In genomic region chr12:49880756-49881390, GRCh38 we compare ENCODE assay signal across 18 cellular contexts. TPM values are rescaled to one million over a fixed set of nuclear protein-coding genes. Genes with fewer than 3 reads are reported as not detected.
DNase-seq lines count a peak whose midpoint lies in the region; FAIRE-seq and TF ChIP-seq lines count a peak whose summit lies in the region.
"Had no signal": no experiment of that assay in that cellular context is flagged by ENCODE, and none has a peak within 500 bp of the region (broad histone marks: within the 10 kb centered on the region; RNA-seq: fewer than 3 reads in every experiment).

No MANE protein-coding gene starts in this region.

- 75 to 93% (median 82%) methylated on average over 4 of the region's 4 CpGs for WGBS in small intestine, 3 donors

- H3K9me3 ChIP-seq in HEK293 (ENCODE audit: control insufficient read depth, insufficient read depth, low read depth, low read length) (no peaks in the 10 kb centered on the region), kidney (ENCODE audit: control insufficient read depth in 1 of 2, low read length in 2 of 2) (no peaks in the 10 kb centered on the region), small intestine (ENCODE audit: control insufficient read depth, low read depth) (no peaks in the 10 kb centered on the region)
- H3K9me3 ChIP-seq: BE2C, HAP-1 had no signal

- peak; percentile 31 for DNase-seq in M059J (ENCODE audit: low read depth)
- peak; percentile 75 for DNase-seq in kidney
- DNase-seq in substantia nigra (lab: John Stamatoyannopoulos, UW), result peak in 1 of 49 donors; percentile 9
- no peak for DNase-seq in AG08395 (ENCODE audit: low spot score)
- no peak for DNase-seq in small intestine
- DNase-seq in NCI-H524 treated with DMSO at 0.1 percent for 48 hours (lab: John Stamatoyannopoulos, UW), result no peak
- DNase-seq: CD8-positive, alpha-beta T cell; DMS79; NCI-H1105 treated with DMSO at 0.1 percent for 48 hours; NCI-H1694 treated with DMSO at 0.1 percent for 48 hours; NCI-H345; NK-92 treated with Interleukin-12 subunit alpha and Interleukin-12 subunit beta, amount 100 ng/mL, for 24 hours; SIG-M5 had no signal

- POLR2A ChIA-PET in HEK293 (lab: Yijun Ruan, JAX), result no interaction called here

- TF ChIP-seq CTCF in HEK293 (tag by site-specific recombination; IDR thresholded peaks at IDR 0.05), result no peak
- no peak for TF ChIP-seq CTCF in kidney (IDR thresholded peaks at IDR 0.05; ENCODE audit: borderline replicate concordance, extremely low read depth, insufficient read depth)

- H3K27me3 ChIP-seq in small intestine (ENCODE audit: control insufficient read depth in 2 of 2, insufficient read depth in 2 of 2, low read length in 2 of 2), result no peaks in the 10 kb centered on the region
- H3K27me3 ChIP-seq: BE2C had no signal

- H3K36me3 ChIP-seq in HEK293 (ENCODE audit: control insufficient read depth in 2 of 2, insufficient read depth in 1 of 2, low read length in 2 of 2) (no peaks in the 10 kb centered on the region), kidney (ENCODE audit: control insufficient read depth in 1 of 2, insufficient read depth in 2 of 2, low read length in 2 of 2) (peaks cover 0 to 2% of the 10 kb centered on the region in 2 donors), small intestine (ENCODE audit: control insufficient read depth in 2 of 2, insufficient read depth in 2 of 2, low read length in 2 of 2) (no peaks in the 10 kb centered on the region)
- H3K36me3 ChIP-seq: BE2C, HAP-1 had no signal

- FAIRE-seq in kidney (lab: Jason Lieb, UNC), result no peak
- no peak for FAIRE-seq in small intestine (lab: Jason Lieb, UNC)

- H3K4me1 ChIP-seq in HEK293 (ENCODE audit: control insufficient read depth, insufficient read depth, low read length) (0 out of 2 replicates have a peak, but pooled peaks cover 4% of the 10 kb centered on the region), kidney (ENCODE audit: control insufficient read depth in 1 of 2, insufficient read depth in 1 of 2, low read depth in 1 of 2, low read length in 2 of 2) (peaks cover 0 to 3% of the 10 kb centered on the region in 2 donors), small intestine (ENCODE audit: control insufficient read depth in 2 of 2, insufficient read depth in 1 of 2, low read depth in 1 of 2, low read length in 1 of 2) (no peaks in the 10 kb centered on the region)
- H3K4me1 ChIP-seq: HAP-1 had no signal

- no peak overlapping the region for H3K9ac ChIP-seq in kidney (ENCODE audit: low read length in 2 of 2)

- CTCF ChIA-PET in HEK293 (lab: Yijun Ruan, JAX), result no interaction called here

- H3K4me3 ChIP-seq in HEK293 (ENCODE audit: low read depth, low read length) (no peak overlapping the region), kidney (ENCODE audit: low read length in 2 of 2) (no peak overlapping the region), small intestine (ENCODE audit: low read depth in 1 of 2, low read length in 2 of 2) (no peak overlapping the region)
- H3K4me3 ChIP-seq: HAP-1 had no signal

- H3K27ac ChIP-seq in HEK293 (ENCODE audit: extremely low read depth, low read depth, low read length), result no peak overlapping the region
- H3K27ac ChIP-seq in kidney (ENCODE audit: low read depth in 2 of 2, low read length in 2 of 2), result no peak overlapping the region
- H3K27ac ChIP-seq in substantia nigra (ENCODE audit: low read depth, low read length, poor library complexity, severe bottlenecking), result peak overlapping the region; percentile 56
- no peak overlapping the region for H3K27ac ChIP-seq in small intestine (ENCODE audit: low read depth in 1 of 2, low read length in 1 of 2)

- intact Hi-C loops in kidney (cut with DNase I), result no loop called here

TF ChIP-seq in HEK293, 187 proteins besides CTCF, POLR2A, EP300 and RAD21:
- TF ChIP-seq OVOL3 (tag by site-specific recombination; IDR thresholded peaks at IDR 0.05) (no peak), MEIS1 (CRISPR knock-in tag; IDR thresholded peaks at IDR 0.05; ENCODE audit: borderline replicate concordance) (no peak), ZNF791 (tag by site-specific recombination; IDR thresholded peaks at IDR 0.05) (0 out of 2 replicates have a peak, but pooled peaks have one; percentile 23), ZNF404 (tag by site-specific recombination; IDR thresholded peaks at IDR 0.05) (no peak)

RNA-seq across cellular contexts. Expression of gene FAIM2, which starts 22.8 kb away (rescaled TPM):
- 0.34 and 0.49 TPM in 2 replicates for total RNA-seq in M059J (2014; rRNA removed; shearing (Covaris generic))
- total RNA-seq in kidney, result 5.5 TPM
- polyA plus RNA-seq in kidney (ENCODE audit: insufficient read depth, low read depth, low replicate concordance), result 1.3 TPM
- polyA plus RNA-seq in small intestine, result 10 to 100 TPM in 1 of 3 donors, not detected in 2; 13.5 TPM
- total RNA-seq: CD8-positive, alpha-beta T cell; HT1080 had no signal
- polyA plus RNA-seq: IgD-negative memory B cell had no signal

RNA-seq across cellular contexts. Expression of gene BCDIN3D, which starts 38.0 kb away (rescaled TPM):
- 2.9 and 4.8 TPM in 2 replicates for total RNA-seq in M059J (2014; rRNA removed; shearing (Covaris generic))
- 5.1 TPM for total RNA-seq in kidney
- polyA plus RNA-seq in kidney (ENCODE audit: insufficient read depth, low read depth, low replicate concordance) (4.6 TPM), small intestine (1 to 10 TPM; 2.4 to 3.8 (median 2.5) TPM)

RNA-seq across cellular contexts. Expression of gene NCKAP5L, which starts 52.7 kb away (rescaled TPM):
- total RNA-seq in M059J (2014; rRNA removed; shearing (Covaris generic)), result 9.0 and 17.6 TPM in 2 replicates
- total RNA-seq in kidney, result 20.6 TPM
- 7.2 TPM for polyA plus RNA-seq in kidney (ENCODE audit: insufficient read depth, low read depth, low replicate concordance)
- polyA plus RNA-seq in small intestine, result 1 to 10 TPM in 2 of 3 donors, under 1 TPM in 1; 0.45 to 4.7 (median 1.1) TPM

Comparison
In these comparisons a context has a peak if more than half of its experiments do, and no peak if none do; other contexts are left out.
1. DNase-seq: peak in M059J (single experiment) and kidney (single experiment); none in AG08395 (single experiment), small intestine (single experiment) and NCI-H524 treated with DMSO at 0.1 percent for 48 hours (single experiment).